ENCODE assay signal across 19 cellular contexts in genomic region chr3:124451655-124452317, GRCh38.
A peak's percentile ranks its signal among the peaks of the same experiment; 100 is the strongest.
DNase-seq lines count a peak whose midpoint lies in the region; ATAC-seq lines count a peak whose summit lies in the region.
"Had no signal": no experiment of that assay in that cellular context is flagged by ENCODE, and none has a peak within 500 bp of the region (broad histone marks: within the 10 kb centered on the region; RNA-seq: fewer than 3 reads in every experiment).

No MANE protein-coding gene starts in this region.

- peak; percentile 53 for ATAC-seq in GM19025 (IDR thresholded peaks at IDR 0.05; ENCODE audit: low read depth, unreplicated experiment)
- ATAC-seq in HG02642 (IDR thresholded peaks at IDR 0.05; ENCODE audit: poor library complexity, unreplicated experiment): peak; percentile 64
- ATAC-seq in HG03571 (IDR thresholded peaks at IDR 0.05; ENCODE audit: unreplicated experiment): peak; percentile 78
- no peak for ATAC-seq in GM18873 (IDR thresholded peaks at IDR 0.05; ENCODE audit: low FRiP score, unreplicated experiment)
- no peak for ATAC-seq in GM18520 (IDR thresholded peaks at IDR 0.05; ENCODE audit: unreplicated experiment)
- ATAC-seq: SK-N-SH treated with all-trans-retinoic acid at 6 μM for 48 hours had no signal

- peaks cover 0 to 9% (median 0%) of the 10 kb centered on the region in 11 experiments; a peak in 3 of 22 replicates for H3K9me3 ChIP-seq in BLaER1 treated with 17β-estradiol and CSF1 and Interleukin-3, amounts not matched to agents 10 nM and 100 nM (replicated peaks in 1 of 11)
- H3K9me3 ChIP-seq: thyroid gland had no signal

- H3K27ac ChIP-seq in BLaER1 treated with 17β-estradiol and CSF1 and Interleukin-3, amounts not matched to agents 10 nM and 100 nM: no peak overlapping the region
- H3K27ac ChIP-seq: thyroid gland had no signal

- peaks cover 11 to 18% (median 15%) of the 10 kb centered on the region in 10 experiments for H3K4me1 ChIP-seq in BLaER1 treated with 17β-estradiol and CSF1 and Interleukin-3, amounts not matched to agents 10 nM and 100 nM
- H3K4me1 ChIP-seq: thyroid gland had no signal

- no peaks in the 10 kb centered on the region for H3K27me3 ChIP-seq in BLaER1 treated with 17β-estradiol and CSF1 and Interleukin-3, amounts not matched to agents 10 nM and 100 nM
- no peaks in the 10 kb centered on the region for H3K27me3 ChIP-seq in H7 (ENCODE audit: control insufficient read depth, insufficient read depth, low read length)
- H3K27me3 ChIP-seq: thyroid gland had no signal

- H3K36me3 ChIP-seq in BLaER1 treated with 17β-estradiol and CSF1 and Interleukin-3, amounts not matched to agents 10 nM and 100 nM: 0 out of 22 replicates have a peak, but pooled peaks cover 0 to 8% (median 0%) of the 10 kb centered on the region in 11 experiments
- H3K36me3 ChIP-seq in H7 (replicated peaks; ENCODE audit: control insufficient read depth, insufficient read depth, low read length): no peaks in the 10 kb centered on the region

- H3K4me2 ChIP-seq in BLaER1 treated with 17β-estradiol and CSF1 and Interleukin-3, amounts not matched to agents 10 nM and 100 nM: peak overlapping the region; percentile 29 to 70 (median 50)

- no peak overlapping the region for H3K4me3 ChIP-seq in BLaER1 treated with 17β-estradiol and CSF1 and Interleukin-3, amounts not matched to agents 10 nM and 100 nM
- H3K4me3 ChIP-seq in H7 (ENCODE audit: insufficient read depth, low read depth, low read length): no peak overlapping the region
- H3K4me3 ChIP-seq: lung, thyroid gland had no signal

- no peak for DNase-seq in stimulated activated naive CD4-positive, alpha-beta T cell (lab: John Stamatoyannopoulos, UW)
- no peak for DNase-seq in H7
- DNase-seq: activated CD4-positive, alpha-beta T cell treated with anti-CD3 and anti-CD28 coated beads for 48 hours; activated CD8-positive, alpha-beta memory T cell treated with anti-CD3 and anti-CD28 coated beads, Interleukin-2, amount 50 U/mL, for 4 hours; activated gamma-delta T cell; amygdala; cerebellar nuclear complex; DMS153; NCI-H146; retina; thyroid gland had no signal

- H4K20me1 ChIP-seq in BLaER1 treated with 17β-estradiol and CSF1 and Interleukin-3, amounts not matched to agents 10 nM and 100 nM: no peaks in the 10 kb centered on the region

- no peak overlapping the region for H3K9ac ChIP-seq in BLaER1 treated with 17β-estradiol and CSF1 and Interleukin-3, amounts not matched to agents 10 nM and 100 nM

Comparison
In these comparisons a context has a peak if more than half of its experiments do, and no peak if none do; other contexts are left out.
1. ATAC-seq: peak in GM19025 (single experiment), HG02642 (single experiment) and HG03571 (single experiment); none in GM18873 (single experiment) and GM18520 (single experiment).